Comparison of ENCODE assay signal across 6 cellular contexts in genomic region chr6:31794294-31794865, GRCh38. TPM values are rescaled to one million over a fixed set of nuclear protein-coding genes. Genes with fewer than 3 reads are reported as not detected.
DNase-seq lines count a peak whose midpoint lies in the region; ATAC-seq and TF ChIP-seq lines count a peak whose summit lies in the region.

No MANE protein-coding gene starts in this region.

- no peak overlapping the region for H4K12ac ChIP-seq in trophoblast cell (ENCODE audit: low read depth, low read length)

- H3K79me2 ChIP-seq in trophoblast cell (ENCODE audit: control insufficient read depth, insufficient read depth, low read length, poor library complexity): peaks cover 13% of the 10 kb centered on the region

- H3K14ac ChIP-seq in trophoblast cell (ENCODE audit: low read length): peak overlapping the region; percentile 56

- peak overlapping the region; percentile 92 to 98 for H3K9ac ChIP-seq in colonic mucosa (ENCODE audit: low read depth in 2 of 2, low read length in 2 of 2)
- H3K9ac ChIP-seq in trophoblast cell (ENCODE audit: low read length): peak overlapping the region; percentile 89

- no CpG with 5 or more reads among the region's 7 CpGs for WGBS in trophoblast cell (ENCODE audit: extremely low coverage, insufficient coverage, insufficient read length)

- peak overlapping the region; percentile 43 for H2BK120ac ChIP-seq in trophoblast cell (ENCODE audit: insufficient read depth, low read length, poor library complexity)

- intact Hi-C loops in colonic mucosa (cut with DNase I): no loop called here

- no peak overlapping the region for H3K23ac ChIP-seq in trophoblast cell (ENCODE audit: low read length)

- H2BK5ac ChIP-seq in trophoblast cell (ENCODE audit: low read depth, low read length, poor library complexity): peak overlapping the region; percentile 28

- DNase-seq in AG04450 (ENCODE audit: low read depth, low spot score) (no peak), LHCN-M2 (ENCODE audit: low read depth) (peak; percentile 25), colonic mucosa (no peak), trophoblast cell (peak; percentile 15 to 44), NK-92 (lab: John Stamatoyannopoulos, UW; ENCODE audit: unreplicated experiment) (no peak)

- peaks cover 12% of the 10 kb centered on the region for H3K79me1 ChIP-seq in trophoblast cell (ENCODE audit: low read length)

- peak overlapping the region; percentile 77 for H3K27ac ChIP-seq in AG04450 (ENCODE audit: low read depth, low read length)
- peak overlapping the region; percentile 93 for H3K27ac ChIP-seq in colonic mucosa
- no peak overlapping the region for H3K27ac ChIP-seq in trophoblast cell (ENCODE audit: low read depth, low read length)

- peak overlapping the region; percentile 64 for H4K8ac ChIP-seq in trophoblast cell (ENCODE audit: low read depth, low read length)

- H3K4me2 ChIP-seq in trophoblast cell (ENCODE audit: low read length): peak overlapping the region; percentile 97

- H3K36me3 ChIP-seq in colonic mucosa (no peaks in the 10 kb centered on the region), trophoblast cell (ENCODE audit: control insufficient read depth in 1 of 2, insufficient read depth in 2 of 2, low read length in 2 of 2) (peaks cover 18 to 21% of the 10 kb centered on the region in 2 experiments)

- H3K27me3 ChIP-seq in AG04450 (ENCODE audit: control insufficient read depth, insufficient read depth, low read length): no peaks in the 10 kb centered on the region
- no peaks in the 10 kb centered on the region for H3K27me3 ChIP-seq in colonic mucosa
- H3K27me3 ChIP-seq in trophoblast cell (ENCODE audit: insufficient read depth, low read length): no peaks in the 10 kb centered on the region

- no peak for TF ChIP-seq CTCF in AG04450 (IDR thresholded peaks at IDR 0.05; ENCODE audit: low read depth, low read length)
- no peak for TF ChIP-seq CTCF in colonic mucosa (IDR thresholded peaks at IDR 0.05)

- peak overlapping the region; percentile 60 for H3K4ac ChIP-seq in trophoblast cell (ENCODE audit: low read depth, low read length)

- H4K91ac ChIP-seq in trophoblast cell (ENCODE audit: low read depth, low read length): peak overlapping the region; percentile 99

- POLR2A ChIA-PET in AG04450 (lab: Yijun Ruan, JAX): interaction anchor here (1.7 to 2.9 kb wide), 3 partner anchors 12 to 33 kb away, joined by 7 to 27 read pairs (median 10); partner anchors contain the start of genes HSPA1B and LSM2

- no peak for ATAC-seq in GM21381 (IDR thresholded peaks at IDR 0.05; ENCODE audit: unreplicated experiment)

- H3K9me3 ChIP-seq in AG04450 (ENCODE audit: control insufficient read depth, insufficient read depth, low read length): no peaks in the 10 kb centered on the region
- H3K9me3 ChIP-seq in colonic mucosa: no peaks in the 10 kb centered on the region
- H3K9me3 ChIP-seq in trophoblast cell (ENCODE audit: insufficient read depth, low read depth, low read length): no peaks in the 10 kb centered on the region

- H3K18ac ChIP-seq in trophoblast cell (ENCODE audit: low read length): no peak overlapping the region

- CTCF ChIA-PET in AG04450 (lab: Charles Lee): interaction anchor here (1.0 to 2.3 kb wide), 2 partner anchors 8 to 12 kb away, joined by 3 to 25 read pairs; partner anchors contain the start of gene LSM2

- no peak overlapping the region for H2BK12ac ChIP-seq in trophoblast cell (ENCODE audit: low read length)

- H3K4me3 ChIP-seq in AG04450 (ENCODE audit: low read depth, low read length) (peak overlapping the region; percentile 84), colonic mucosa (peak overlapping the region; percentile 99), trophoblast cell (ENCODE audit: low read depth, low read length) (peak overlapping the region; percentile 85)

- H2AFZ ChIP-seq in trophoblast cell (ENCODE audit: insufficient read depth, low read length, poor library complexity): peak overlapping the region; percentile 20

- no peak overlapping the region for H2AK5ac ChIP-seq in trophoblast cell (ENCODE audit: low read length)

- peaks cover 5% of the 10 kb centered on the region for H3K4me1 ChIP-seq in colonic mucosa
- H3K4me1 ChIP-seq in trophoblast cell (ENCODE audit: control insufficient read depth in 1 of 2, insufficient read depth in 2 of 2, low read length in 2 of 2): peaks cover 5 to 9% of the 10 kb centered on the region in 2 experiments

RNA-seq across cellular contexts. Expression of gene VARS1, which starts 1.2 kb away (rescaled TPM):
- 16.0 and 23.9 TPM in 2 replicates for polyA plus RNA-seq in AG04450 (2011; rRNA removed)
- 54.4 and 69.8 TPM in 2 replicates for polyA minus RNA-seq in AG04450 (2011; rRNA and poly(A)+ RNA removed)
- total RNA-seq in LHCN-M2 (2014; rRNA removed) (63.2 and 68.7 TPM in 2 replicates), colonic mucosa (100 to 1,000 TPM in 1 of 2 donors, 10 to 100 TPM in 1; 40.8 to 136 TPM)
- polyA plus RNA-seq in LHCN-M2 (2012): 72.3 TPM
- polyA plus RNA-seq in trophoblast cell (2013): 39.7 and 43.2 TPM in 2 replicates

RNA-seq across cellular contexts. Expression of gene LSM2, which starts 12.4 kb away (rescaled TPM):
- 34.2 and 38.3 TPM in 2 replicates for polyA plus RNA-seq in AG04450 (2011; rRNA removed)
- polyA minus RNA-seq in AG04450 (2011; rRNA and poly(A)+ RNA removed): 22.5 and 24.8 TPM in 2 replicates
- 78.7 and 88.2 TPM in 2 replicates for total RNA-seq in LHCN-M2 (2014; rRNA removed)
- polyA plus RNA-seq in LHCN-M2 (2012): 76.5 TPM
- total RNA-seq in colonic mucosa: 10 to 100 TPM; 37.6 to 61.3 TPM
- polyA plus RNA-seq in trophoblast cell (2013): 109 and 111 TPM in 2 replicates

RNA-seq across cellular contexts. Expression of gene VWA7, which starts 17.3 kb away (rescaled TPM):
- polyA plus RNA-seq in AG04450 (2011; rRNA removed): 0.10 and 0.32 TPM in 2 replicates
- polyA minus RNA-seq in AG04450 (2011; rRNA and poly(A)+ RNA removed): 0.26 and 0.78 TPM in 2 replicates
- total RNA-seq in LHCN-M2 (2014; rRNA removed) (not detected in 2 replicates), colonic mucosa (10 to 100 TPM in 1 of 2 donors, 1 to 10 TPM in 1; 6.1 to 10.1 TPM)
- 0.33 TPM for polyA plus RNA-seq in LHCN-M2 (2012)
- polyA plus RNA-seq in trophoblast cell (2013): 0.36 and 0.56 TPM in 2 replicates

RNA-seq across cellular contexts. Expression of gene HSPA1L, which starts 20.7 kb away (rescaled TPM):
- 1.1 and 1.2 TPM in 2 replicates for polyA plus RNA-seq in AG04450 (2011; rRNA removed)
- 0.97 and 1.9 TPM in 2 replicates for polyA minus RNA-seq in AG04450 (2011; rRNA and poly(A)+ RNA removed)
- total RNA-seq in LHCN-M2 (2014; rRNA removed) (0.71 and 1.5 TPM in 2 replicates), colonic mucosa (1 to 10 TPM in 1 of 2 donors, under 1 TPM in 1; 0.98 to 1.4 TPM)
- polyA plus RNA-seq in LHCN-M2 (2012): 1.00 TPM
- polyA plus RNA-seq in trophoblast cell (2013): 0.87 and 0.94 TPM in 2 replicates

RNA-seq across cellular contexts. Expression of gene HSPA1A, which starts 21.0 kb away (rescaled TPM):
- polyA plus RNA-seq in AG04450 (2011; rRNA removed): 46.6 and 50.4 TPM in 2 replicates
- polyA minus RNA-seq in AG04450 (2011; rRNA and poly(A)+ RNA removed): 22.7 and 36.9 TPM in 2 replicates
- total RNA-seq in LHCN-M2 (2014; rRNA removed): 98.9 and 101 TPM in 2 replicates
- polyA plus RNA-seq in LHCN-M2 (2012): 77.4 TPM
- 100 to 1,000 TPM; 248 to 397 TPM for total RNA-seq in colonic mucosa
- 93.2 and 100 TPM in 2 replicates for polyA plus RNA-seq in trophoblast cell (2013)

Comparison
In these comparisons a context has a peak if more than half of its experiments do, and no peak if none do; other contexts are left out.
1. DNase-seq: peak in LHCN-M2 (single experiment) and trophoblast cell (2 of 2); none in AG04450 (single experiment), colonic mucosa (single experiment) and NK-92 (single experiment).
2. Peak in every context shown above with its lines, with median percentiles within 50 percentile points of each other: H3K4me3 ChIP-seq.